In the genomic region with DNA sequence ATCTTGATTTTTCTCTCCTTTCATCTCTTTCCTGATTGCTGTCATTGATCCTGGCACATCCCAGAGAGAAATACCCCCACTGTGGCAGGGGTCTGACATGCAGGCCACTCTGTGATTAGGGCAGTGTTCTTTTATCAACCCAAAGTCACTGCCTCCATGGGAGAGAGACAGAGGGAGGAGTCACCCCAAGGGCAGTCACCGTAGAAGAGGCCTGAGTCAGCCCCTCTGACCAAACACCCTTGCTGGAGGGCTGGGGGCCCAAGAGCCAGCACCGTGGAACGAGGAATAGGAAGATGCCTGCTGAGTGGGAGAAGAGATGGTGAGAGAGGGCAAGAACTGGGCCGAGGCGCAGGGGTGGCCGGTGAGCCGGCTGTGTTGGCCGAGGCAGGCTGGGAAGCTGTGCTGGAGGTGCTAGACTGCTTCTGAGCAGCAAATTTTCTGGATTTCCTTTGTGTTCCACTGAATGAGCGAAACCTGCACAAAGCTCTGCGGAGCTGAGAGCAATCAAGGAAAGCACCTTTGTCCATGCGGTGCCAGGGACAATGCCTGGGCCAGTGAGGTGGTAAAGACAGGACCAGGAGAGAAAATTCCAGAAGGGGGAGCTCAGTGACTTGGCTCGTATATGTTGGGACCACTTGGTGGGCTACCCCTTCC, we compare ENCODE assay signal across 17 cellular contexts.
A peak's percentile ranks its signal among the peaks of the same experiment; 100 is the strongest.
DNase-seq lines count a peak whose midpoint lies in the region; ATAC-seq, FAIRE-seq and TF ChIP-seq lines count a peak whose summit lies in the region.
"Had no signal": no experiment of that assay in that cellular context is flagged by ENCODE, and none has a peak within 500 bp of the region (broad histone marks: within the 10 kb centered on the region; RNA-seq: fewer than 3 reads in every experiment).

No MANE protein-coding gene starts in this region.

- H3K4me3 ChIP-seq in astrocyte (ENCODE audit: insufficient read depth, low read depth, low read length) (no peak overlapping the region), right atrium auricular region (no peak overlapping the region)
- H3K4me3 ChIP-seq: lung had no signal

- H3K27ac Mint-ChIP-seq in H9 (peak overlapping the region; percentile 8 to 92 (median 44); a peak in 4 of 7 replicates), astrocyte (ENCODE audit: unreplicated experiment) (peak overlapping the region; percentile 58), progenitor cell of endocrine pancreas (peak overlapping the region; percentile 65)
- H3K27ac Mint-ChIP-seq: activated CD4-positive, alpha-beta T cell treated with anti-CD3 and anti-CD28 coated beads for 36 hours; T-helper 1 cell treated with Interleukin-12 subunit alpha and Interleukin-12 subunit beta and Interleukin-4 antibody, amounts not matched to agents 30 μg/mL and 1 μg/mL, for 36 hours had no signal

- no peaks in the 10 kb centered on the region for H3K79me1 ChIP-seq in H9 (ENCODE audit: insufficient read depth, low read depth, low read length, poor library complexity, severe bottlenecking)

- H3K23ac ChIP-seq in H9 (ENCODE audit: insufficient read length, low read depth, low read length), result no peak overlapping the region

- no peaks in the 10 kb centered on the region for H3K23me2 ChIP-seq in H9 (ENCODE audit: insufficient read length, low read depth, low read length, poor library complexity, severe bottlenecking)

- H3K56ac ChIP-seq in H9 (ENCODE audit: insufficient read length, low read depth, low read length), result no peak overlapping the region

- H3K18ac ChIP-seq in H9 (ENCODE audit: insufficient read length, low read depth, low read length), result no peak overlapping the region

- no peak for FAIRE-seq in astrocyte (lab: Jason Lieb, UNC)

- WGBS in H9 (ENCODE audit: extremely low coverage, insufficient read length, low lambda C conversion rate), result no CpG with 5 or more reads among the region's 12 CpGs

- peak overlapping the region; percentile 25; the same call in 1 of the 2 replicates for H3K14ac ChIP-seq in H9 (ENCODE audit: insufficient read depth, low read length)

- H3K9ac ChIP-seq in H9 (ENCODE audit: extremely low read depth, insufficient read length, low read length), result no peak overlapping the region
- no peak overlapping the region for H3K9ac ChIP-seq in astrocyte (ENCODE audit: low read length)

- H3K27me3 ChIP-seq in H9 (ENCODE audit: insufficient read depth, low read length) (no peaks in the 10 kb centered on the region), astrocyte (ENCODE audit: insufficient read depth, low read length) (peaks cover 62% of the 10 kb centered on the region), right atrium auricular region (no peaks in the 10 kb centered on the region)

- H3K9me3 Mint-ChIP-seq in H9, result no peaks in the 10 kb centered on the region
- H3K9me3 Mint-ChIP-seq in astrocyte (ENCODE audit: unreplicated experiment), result no peaks in the 10 kb centered on the region
- no peaks in the 10 kb centered on the region for H3K9me3 Mint-ChIP-seq in progenitor cell of endocrine pancreas (ENCODE audit: low read depth)
- H3K9me3 Mint-ChIP-seq: T-helper 1 cell treated with Interleukin-12 subunit alpha and Interleukin-12 subunit beta and Interleukin-4 antibody, amounts not matched to agents 30 μg/mL and 1 μg/mL, for 36 hours had no signal

- TF ChIP-seq CTCF in H9 (conservative IDR thresholded peaks at IDR 0.05), result no peak
- no peak for TF ChIP-seq CTCF in astrocyte (IDR thresholded peaks at IDR 0.05; ENCODE audit: insufficient read depth, low read depth, low read length)
- TF ChIP-seq CTCF in right atrium auricular region (IDR thresholded peaks at IDR 0.05), result no peak
- no peak for TF ChIP-seq CTCF in progenitor cell of endocrine pancreas (IDR thresholded peaks at IDR 0.05; ENCODE audit: unreplicated experiment)

- no peak overlapping the region for H3T11ph ChIP-seq in H9 (ENCODE audit: low read length)

- H3K4me2 ChIP-seq in H9 (ENCODE audit: insufficient read depth, insufficient read length, low read length), result no peak overlapping the region
- peak overlapping the region; percentile 37 for H3K4me2 ChIP-seq in astrocyte (ENCODE audit: low read length)

- H3K4me1 ChIP-seq in H9 (ENCODE audit: insufficient read depth, low read length) (no peaks in the 10 kb centered on the region; the same call in 1 of the 2 replicates), astrocyte (ENCODE audit: insufficient read depth, low read length) (peaks cover 18% of the 10 kb centered on the region), right atrium auricular region (peaks cover 0 to 88% of the 10 kb centered on the region in 2 donors)

- no peak overlapping the region for H3K4ac ChIP-seq in H9 (ENCODE audit: low read depth, low read length)

- H3K36me3 Mint-ChIP-seq in H9 (ENCODE audit: insufficient read depth in 1 of 3, low read depth in 3 of 3) (no peaks in the 10 kb centered on the region), astrocyte (ENCODE audit: low read depth, unreplicated experiment) (no peaks in the 10 kb centered on the region), progenitor cell of endocrine pancreas (ENCODE audit: insufficient read depth) (no peaks in the 10 kb centered on the region)
- H3K36me3 Mint-ChIP-seq: activated naive CD8-positive, alpha-beta T cell had no signal

- no peak overlapping the region for H2AFZ ChIP-seq in H9 (ENCODE audit: low read length)
- no peak overlapping the region for H2AFZ ChIP-seq in astrocyte (ENCODE audit: low read depth, low read length)

- no peak overlapping the region for H4K91ac ChIP-seq in H9 (ENCODE audit: insufficient read length, low read depth, low read length)

- H3K36me3 ChIP-seq in astrocyte (ENCODE audit: insufficient read depth, low read length) (no peaks in the 10 kb centered on the region), right atrium auricular region (peaks cover 6% of the 10 kb centered on the region)
- H3K36me3 ChIP-seq: neutrophil had no signal

- H2BK20ac ChIP-seq in H9 (ENCODE audit: low read depth, low read length, poor library complexity, severe bottlenecking), result no peak overlapping the region

- ATAC-seq in HG02938 (IDR thresholded peaks at IDR 0.05; ENCODE audit: unreplicated experiment) (no peak), GM21619 (IDR thresholded peaks at IDR 0.05; ENCODE audit: unreplicated experiment) (no peak), GM21528 (IDR thresholded peaks at IDR 0.05; ENCODE audit: low FRiP score, unreplicated experiment) (no peak)

- H3K79me2 ChIP-seq in H9 (ENCODE audit: insufficient read depth, low read length) (no peaks in the 10 kb centered on the region), astrocyte (ENCODE audit: insufficient read depth, low read length) (no peaks in the 10 kb centered on the region)

- no peak overlapping the region for H2BK120ac ChIP-seq in H9 (ENCODE audit: low read depth, low read length, poor library complexity, severe bottlenecking)

- no peak overlapping the region for H3K4me3 Mint-ChIP-seq in H9
- H3K4me3 Mint-ChIP-seq in astrocyte (ENCODE audit: unreplicated experiment), result no peak overlapping the region
- H3K4me3 Mint-ChIP-seq in progenitor cell of endocrine pancreas (ENCODE audit: low read depth), result no peak overlapping the region
- H3K4me3 Mint-ChIP-seq: activated CD4-positive, alpha-beta T cell treated with anti-CD3 and anti-CD28 coated beads for 36 hours; activated naive CD8-positive, alpha-beta T cell; T-helper 1 cell treated with Interleukin-12 subunit alpha and Interleukin-12 subunit beta and Interleukin-4 antibody, amounts not matched to agents 30 μg/mL and 1 μg/mL, for 36 hours had no signal

- H2BK15ac ChIP-seq in H9 (ENCODE audit: low read depth, low read length), result no peak overlapping the region

- no peak overlapping the region for H3K27ac ChIP-seq in H9 (ENCODE audit: insufficient read length, low read depth, low read length)
- no peak overlapping the region for H3K27ac ChIP-seq in astrocyte (ENCODE audit: low read depth, low read length)
- peak overlapping the region; percentile 87 for H3K27ac ChIP-seq in right atrium auricular region
- H3K27ac ChIP-seq: neutrophil had no signal

- H3K4me1 Mint-ChIP-seq in H9 (peaks cover 26 to 31% of the 10 kb centered on the region in 2 experiments), astrocyte (ENCODE audit: low read depth, unreplicated experiment) (peaks cover 20% of the 10 kb centered on the region), progenitor cell of endocrine pancreas (ENCODE audit: low read depth) (no peaks in the 10 kb centered on the region)

- no peak overlapping the region for H4K5ac ChIP-seq in H9 (ENCODE audit: insufficient read length, low read depth, low read length)

- no peak overlapping the region for H4K8ac ChIP-seq in H9 (replicated peaks; ENCODE audit: insufficient read length, low read depth, low read length)

- no peaks in the 10 kb centered on the region for H4K20me1 ChIP-seq in H9 (ENCODE audit: control insufficient read depth, insufficient read depth, insufficient read length)
- H4K20me1 ChIP-seq in astrocyte (ENCODE audit: insufficient read depth, low read length), result peaks cover 13% of the 10 kb centered on the region

- no peak overlapping the region for H2AK5ac ChIP-seq in H9 (ENCODE audit: insufficient read length, low read length)

- H2BK12ac ChIP-seq in H9 (ENCODE audit: insufficient read length, low read depth, low read length), result no peak overlapping the region

- no peak for DNase-seq in H9
- DNase-seq in astrocyte (ENCODE audit: low read depth), result no peak
- no peak for DNase-seq in right atrium auricular region (ENCODE audit: low spot score)
- DNase-seq in progenitor cell of endocrine pancreas (ENCODE audit: low spot score, unreplicated experiment), result no peak
- DNase-seq in activated CD4-positive, alpha-beta T cell treated with anti-CD3 and anti-CD28 coated beads for 1 hour, result no peak
- DNase-seq: activated CD4-positive, alpha-beta T cell treated with anti-CD3 and anti-CD28 coated beads for 36 hours; activated T-cell treated with anti-CD3 and anti-CD28 coated beads for 4 hours; cortex of kidney; NCI-H146; stimulated activated naive CD4-positive, alpha-beta T cell treated with Interleukin-2 at 50 U/mL for 16 hours had no signal

- peaks cover 8% of the 10 kb centered on the region for H3K27me3 Mint-ChIP-seq in H9 (ENCODE audit: low read depth)
- H3K27me3 Mint-ChIP-seq in astrocyte (ENCODE audit: low read depth, unreplicated experiment), result peaks cover 35% of the 10 kb centered on the region
- peaks cover 7% of the 10 kb centered on the region for H3K27me3 Mint-ChIP-seq in progenitor cell of endocrine pancreas

- no peak overlapping the region for H2BK5ac ChIP-seq in H9 (ENCODE audit: insufficient read length, low read length)

- H3K9me3 ChIP-seq in H9 (ENCODE audit: control insufficient read depth, low read depth, low read length), result no peaks in the 10 kb centered on the region
- H3K9me3 ChIP-seq in astrocyte (ENCODE audit: insufficient read depth, low read depth, low read length), result no peaks in the 10 kb centered on the region
- H3K9me3 ChIP-seq in right atrium auricular region, result no peaks in the 10 kb centered on the region
- H3K9me3 ChIP-seq: neutrophil had no signal

Comparison
In these comparisons a context has a peak if more than half of its experiments do, and no peak if none do; other contexts are left out.
1. H3K27ac ChIP-seq: peak in right atrium auricular region (2 of 2); none in H9 (single experiment) and astrocyte (single experiment).
2. Peak in every context shown above with its lines, with median percentiles within 50 percentile points of each other: H3K27ac Mint-ChIP-seq.